ENCODE assay signal across 18 cellular contexts in genomic region chr16:72256398-72257048, GRCh38.
A peak's percentile ranks its signal among the peaks of the same experiment; 100 is the strongest.
DNase-seq lines count a peak whose midpoint lies in the region; FAIRE-seq and TF ChIP-seq lines count a peak whose summit lies in the region.
"Had no signal": no experiment of that assay in that cellular context is flagged by ENCODE, and none has a peak within 500 bp of the region (broad histone marks: within the 10 kb centered on the region; RNA-seq: fewer than 3 reads in every experiment).

No MANE protein-coding gene starts in this region.

- H3K36me3 ChIP-seq in bronchial epithelial cell (ENCODE audit: control insufficient read depth, insufficient read depth, low read length), result no peaks in the 10 kb centered on the region
- H3K36me3 ChIP-seq in small intestine (ENCODE audit: control insufficient read depth in 2 of 2, insufficient read depth in 2 of 2, low read length in 2 of 2), result no peaks in the 10 kb centered on the region
- H3K36me3 ChIP-seq: transverse colon had no signal

- no peak overlapping the region for H3K4me3 ChIP-seq in bronchial epithelial cell (ENCODE audit: low read depth, low read length)
- H3K4me3 ChIP-seq in small intestine (ENCODE audit: low read depth in 1 of 2, low read length in 2 of 2), result no peak overlapping the region
- H3K4me3 ChIP-seq: transverse colon had no signal

- 78 to 86% (median 83%) methylated on average over 2 of the region's 2 CpGs for WGBS in small intestine, 3 donors

- no peak for FAIRE-seq in bronchial epithelial cell (lab: Jason Lieb, UNC)
- FAIRE-seq in small intestine (lab: Jason Lieb, UNC), result no peak
- FAIRE-seq: kidney had no signal

- no peak for TF ChIP-seq CTCF in bronchial epithelial cell (IDR thresholded peaks at IDR 0.05; ENCODE audit: insufficient read depth, low read length, severe bottlenecking)

- H3K27me3 ChIP-seq in bronchial epithelial cell (ENCODE audit: control insufficient read depth, insufficient read depth, low read length) (no peaks in the 10 kb centered on the region), small intestine (ENCODE audit: control insufficient read depth in 2 of 2, insufficient read depth in 2 of 2, low read length in 2 of 2) (no peaks in the 10 kb centered on the region)
- H3K27me3 ChIP-seq: transverse colon had no signal

- DNase-seq in A172 (ENCODE audit: low spot score) (peak; percentile 21), HK-2 (ENCODE audit: unreplicated experiment) (peak; percentile 7), bronchial epithelial cell (ENCODE audit: low read depth) (peak; percentile 17), kidney tubule cell (ENCODE audit: low spot score) (peak; percentile 80), small intestine (no peak), NCI-H2081 treated with DMSO at 0.1 percent for 48 hours (lab: John Stamatoyannopoulos, UW) (no peak), NCI-H1930 (lab: John Stamatoyannopoulos, UW) (no peak), GM19240 (ENCODE audit: insufficient read length, low spot score) (no peak)
- DNase-seq: activated CD4-positive, alpha-beta T cell treated with anti-CD3 and anti-CD28 coated beads, Interleukin-2, amount 10 ng/mL, durations not matched to agents 24 days and 14 days; central memory CD4-positive, alpha-beta T cell; DND-41; erythroblast; kidney; natural killer cell; stimulated activated CD4-positive, alpha-beta T cell treated with anti-CD3 and anti-CD28 coated beads, Interleukin-12 subunit alpha, Interleukin-12 subunit beta, amount 100 ng/mL, for 4 hours; T-helper 1 cell; transverse colon had no signal

- H3K27ac ChIP-seq in small intestine (ENCODE audit: low read depth in 1 of 2, low read length in 1 of 2), result no peak overlapping the region
- H3K27ac ChIP-seq: KMS-11, transverse colon had no signal

- H3K9me3 ChIP-seq in small intestine (ENCODE audit: control insufficient read depth, low read depth), result no peaks in the 10 kb centered on the region
- H3K9me3 ChIP-seq: transverse colon had no signal

- no peaks in the 10 kb centered on the region for H3K4me1 ChIP-seq in small intestine (ENCODE audit: control insufficient read depth in 2 of 2, insufficient read depth in 1 of 2, low read depth in 1 of 2, low read length in 1 of 2)
- H3K4me1 ChIP-seq: transverse colon had no signal

Comparison
In these comparisons a context has a peak if more than half of its experiments do, and no peak if none do; other contexts are left out.
1. DNase-seq: peak in A172 (single experiment), HK-2 (single experiment), bronchial epithelial cell (single experiment) and kidney tubule cell (single experiment); none in small intestine (single experiment), NCI-H2081 treated with DMSO at 0.1 percent for 48 hours (single experiment), NCI-H1930 (0 of 2) and GM19240 (single experiment).